ENCODE assay signal across 6 cellular contexts in the genomic region with DNA sequence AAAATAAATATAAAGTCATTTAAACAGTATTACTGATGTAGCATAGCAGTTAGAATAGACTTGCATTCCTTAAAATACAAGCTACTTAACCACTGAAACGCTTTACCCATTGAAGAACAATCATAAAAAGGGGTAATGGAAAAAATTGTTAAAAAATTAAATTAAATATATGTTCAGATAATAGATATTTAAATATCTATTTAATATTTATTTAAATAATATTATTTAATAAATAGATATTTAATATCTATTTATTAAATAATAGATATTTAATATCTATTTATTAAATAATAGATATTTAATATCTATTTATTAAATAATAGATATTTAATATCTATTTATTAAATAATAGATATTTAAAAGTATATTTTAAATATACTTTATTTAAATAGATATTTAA.
DNase-seq lines count a peak whose midpoint lies in the region; ATAC-seq, FAIRE-seq and TF ChIP-seq lines count a peak whose summit lies in the region.
"Not testable (repeated sequence)": the region's sequence is repeated elsewhere in the genome, so short reads cannot be mapped to it uniquely, and the experiment has no call there.

No MANE protein-coding gene starts in this region.

- TF ChIP-seq CTCF in WTC11 (IDR thresholded peaks at IDR 0.05); kidney (IDR thresholded peaks at IDR 0.05; ENCODE audit: borderline replicate concordance, extremely low read depth, insufficient read depth): not testable (repeated sequence)

- H3K4me3 Mint-ChIP-seq in WTC11, result not testable (repeated sequence)

- CTCF ChIA-PET in WTC11 (lab: Charles Lee), result not testable (repeated sequence)

- not testable (repeated sequence) for H3K27ac Mint-ChIP-seq in WTC11

- H3K27ac ChIP-seq in kidney (ENCODE audit: low read depth in 2 of 2, low read length in 2 of 2); small intestine (ENCODE audit: low read depth in 1 of 2, low read length in 1 of 2): not testable (repeated sequence)

- not testable (repeated sequence) for H3K27me3 Mint-ChIP-seq in WTC11 (ENCODE audit: low read depth)

- intact Hi-C loops in kidney (cut with DNase I), result not testable (repeated sequence)

- not testable (repeated sequence) for H3K9me3 Mint-ChIP-seq in WTC11

- DNase-seq in RCC 7860 (ENCODE audit: low spot score); WTC11 (ENCODE audit: low spot score); kidney; small intestine: not testable (repeated sequence)

- peaks cover 11% of the 10 kb centered on the region for H3K4me1 Mint-ChIP-seq in WTC11

- not testable (repeated sequence) for H3K27me3 ChIP-seq in small intestine (ENCODE audit: control insufficient read depth in 2 of 2, insufficient read depth in 2 of 2, low read length in 2 of 2)

- not testable (repeated sequence) for ATAC-seq in WTC11

- not testable (repeated sequence) for H3K36me3 Mint-ChIP-seq in WTC11

- H3K9me3 ChIP-seq in kidney (ENCODE audit: control insufficient read depth in 1 of 2, low read length in 2 of 2); small intestine (ENCODE audit: control insufficient read depth, low read depth): not testable (repeated sequence)

- FAIRE-seq in A204.1 (lab: Jason Lieb, UNC) (peak; percentile 100), RCC 7860 (lab: Jason Lieb, UNC) (peak; percentile 99), endometrium (lab: Jason Lieb, UNC) (peak; percentile 99), kidney (lab: Jason Lieb, UNC) (peak; percentile 99), small intestine (lab: Jason Lieb, UNC) (peak; percentile 99)

- POLR2A ChIA-PET in WTC11 (lab: Charles Lee), result not testable (repeated sequence)

- 70 to 77% (median 77%) methylated on average over 1 of the region's 1 CpG for WGBS in small intestine, 3 donors

- H3K4me1 ChIP-seq in kidney (ENCODE audit: control insufficient read depth in 1 of 2, insufficient read depth in 1 of 2, low read depth in 1 of 2, low read length in 2 of 2); small intestine (ENCODE audit: control insufficient read depth in 2 of 2, insufficient read depth in 1 of 2, low read depth in 1 of 2, low read length in 1 of 2): not testable (repeated sequence)

- H3K36me3 ChIP-seq in kidney (ENCODE audit: control insufficient read depth in 1 of 2, insufficient read depth in 2 of 2, low read length in 2 of 2); small intestine (ENCODE audit: control insufficient read depth in 2 of 2, insufficient read depth in 2 of 2, low read length in 2 of 2): not testable (repeated sequence)

- not testable (repeated sequence) for H3K4me3 ChIP-seq in kidney (ENCODE audit: low read length in 2 of 2); small intestine (ENCODE audit: low read depth in 1 of 2, low read length in 2 of 2)

- not testable (repeated sequence) for H3K9ac ChIP-seq in kidney (ENCODE audit: low read length in 2 of 2)

TF ChIP-seq in WTC11, 78 proteins besides CTCF, POLR2A, EP300 and RAD21:
- TF ChIP-seq HMGA2 (CRISPR knock-in tag; IDR thresholded peaks at IDR 0.05), result peak; percentile 92; the same call in 1 of the 2 replicates
